ENCODE assay signal across 8 cellular contexts in genomic region chr5:161703528-161703927, GRCh38. TPM values are rescaled to one million over a fixed set of nuclear protein-coding genes. Genes with fewer than 3 reads are reported as not detected.
"Had no signal": no experiment of that assay in that cellular context is flagged by ENCODE, and none has a peak within 500 bp of the region (broad histone marks: within the 10 kb centered on the region; RNA-seq: fewer than 3 reads in every experiment).

No MANE protein-coding gene starts in this region.

- DNase-seq: H7, HFFc6, KG1 had no signal

- H3K27ac ChIP-seq: HL-60 had no signal

- H3K4me1 ChIP-seq: HAP-1 had no signal

- H3K9me3 ChIP-seq: HAP-1 had no signal

- H3K4me2 ChIP-seq: GM23338 had no signal

- ATAC-seq: GM23338, HCT116 had no signal

- H3K4me3 ChIP-seq: GM23338, HAP-1 had no signal

- H2AFZ ChIP-seq: GM23338 had no signal

- H3K36me3 ChIP-seq: HAP-1 had no signal

RNA-seq across cellular contexts. Expression of gene GABRA6, which starts 18.0 kb away (rescaled TPM):
- total RNA-seq: GM23338, H7, HFFc6 had no signal
- polyA plus RNA-seq: GM23338, IgD-negative memory B cell had no signal
